Comparison of ENCODE assay signal across 19 cellular contexts in the genomic region with DNA sequence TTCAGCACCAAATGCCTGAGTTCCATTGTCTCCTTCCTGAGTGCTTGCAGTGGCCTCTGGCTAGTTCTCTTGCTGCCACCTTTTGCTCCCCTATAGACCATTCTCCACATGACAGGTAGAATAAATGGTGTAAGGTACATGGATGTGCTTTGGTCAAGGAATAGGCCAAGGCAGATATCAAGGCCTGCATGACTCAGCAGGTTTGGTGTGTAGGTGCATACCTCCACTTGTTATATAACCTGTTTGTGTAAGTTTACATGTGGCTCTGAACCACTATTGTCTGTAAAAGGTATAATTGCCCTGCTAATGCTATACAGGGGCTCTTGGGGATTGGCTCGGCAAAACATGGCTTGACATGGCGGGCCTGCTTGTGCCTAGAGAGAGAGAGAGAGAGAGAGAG.
A peak's percentile ranks its signal among the peaks of the same experiment; 100 is the strongest.
DNase-seq lines count a peak whose midpoint lies in the region; ATAC-seq, FAIRE-seq and TF ChIP-seq lines count a peak whose summit lies in the region.
"Had no signal": no experiment of that assay in that cellular context is flagged by ENCODE, and none has a peak within 500 bp of the region (broad histone marks: within the 10 kb centered on the region; RNA-seq: fewer than 3 reads in every experiment).

No MANE protein-coding gene starts in this region.

- POLR2A ChIA-PET in K562 (lab: Yijun Ruan, JAX), result no interaction called here

- TF ChIP-seq EP300 in K562 (IDR thresholded peaks at IDR 0.05; ENCODE audit: low read length), result no peak

- no peak overlapping the region for H2BK20ac ChIP-seq in H9 (ENCODE audit: low read depth, low read length, poor library complexity, severe bottlenecking)

- no peaks in the 10 kb centered on the region for H3K27me3 Mint-ChIP-seq in H9 (ENCODE audit: low read depth)

- H3K9me3 ChIP-seq in H9 (ENCODE audit: control insufficient read depth, low read depth, low read length), result no peaks in the 10 kb centered on the region
- no peaks in the 10 kb centered on the region for H3K9me3 ChIP-seq in K562 (replicated peaks; ENCODE audit: control insufficient read depth, insufficient read depth, low read depth, low read length)
- H3K9me3 ChIP-seq in spleen, result no peaks in the 10 kb centered on the region
- H3K9me3 ChIP-seq: Caco-2 had no signal

- H3K79me1 ChIP-seq in H9 (ENCODE audit: insufficient read depth, low read depth, low read length, poor library complexity, severe bottlenecking) (no peaks in the 10 kb centered on the region), mesendoderm (ENCODE audit: low read length) (no peaks in the 10 kb centered on the region)

- TF ChIP-seq POLR2A in K562 (conservative IDR thresholded peaks at IDR 0.05) (no peak), spleen (IDR thresholded peaks at IDR 0.05) (no peak)

- H3K23ac ChIP-seq in H9 (ENCODE audit: insufficient read length, low read depth, low read length), result no peak overlapping the region
- no peak overlapping the region for H3K23ac ChIP-seq in mesendoderm (ENCODE audit: low read length)

- H3K27me3 ChIP-seq in H9 (ENCODE audit: insufficient read depth, low read length), result no peaks in the 10 kb centered on the region
- H3K27me3 ChIP-seq in K562 (ENCODE audit: control insufficient read depth in 2 of 2, insufficient read depth in 2 of 2, low read length in 2 of 2), result no peaks in the 10 kb centered on the region
- H3K27me3 ChIP-seq in mesendoderm (ENCODE audit: insufficient read depth, low read length, poor library complexity), result no peaks in the 10 kb centered on the region
- H3K27me3 ChIP-seq in spleen (replicated peaks in 1 of 7), result no peaks in the 10 kb centered on the region

- H3K4me1 ChIP-seq in H9 (ENCODE audit: insufficient read depth, low read length) (no peaks in the 10 kb centered on the region), K562 (replicated peaks in 1 of 2; ENCODE audit: control insufficient read depth in 2 of 2, insufficient read depth in 2 of 2, low read length in 2 of 2) (no peaks in the 10 kb centered on the region), mesendoderm (ENCODE audit: control insufficient read depth, low read depth, low read length) (no peaks in the 10 kb centered on the region), spleen (no peaks in the 10 kb centered on the region)
- H3K4me1 ChIP-seq: Caco-2 had no signal

- H2BK5ac ChIP-seq in H9 (ENCODE audit: insufficient read length, low read length) (no peak overlapping the region), mesendoderm (ENCODE audit: low read length) (no peak overlapping the region)

- no peak overlapping the region for H3K14ac ChIP-seq in H9 (ENCODE audit: insufficient read depth, low read length)

- H3T11ph ChIP-seq in H9 (ENCODE audit: low read length), result no peak overlapping the region

- in situ Hi-C loops in K562 (cut with MboI), result no loop called here
- in situ Hi-C loops in GM13977 (cut with MboI; ENCODE audit: low pct_unique_long_range_greater_than_20kb, low sequenced_read_pairs, unreplicated experiment), result no loop called here

- no peak for DNase-seq in H9
- no peak for DNase-seq in K562 (ENCODE audit: extremely low read depth in 1 of 4, low spot score in 3 of 4)
- DNase-seq in mesendoderm, result peak; percentile 5
- no peak for DNase-seq in spleen
- DNase-seq in activated CD4-positive, alpha-beta T cell treated with anti-CD3 and anti-CD28 coated beads for 48 hours, result no peak
- no peak for DNase-seq in GM13977 (ENCODE audit: low spot score)
- DNase-seq: AML-193; Caco-2; CD4-positive, alpha-beta T cell; DND-41; EL; HCEC 1CT; Karpas-422; KBM-7 had no signal

- no peaks in the 10 kb centered on the region for H3K36me3 ChIP-seq in K562 (ENCODE audit: control insufficient read depth, insufficient read depth, low read length)
- no peaks in the 10 kb centered on the region for H3K36me3 ChIP-seq in mesendoderm (ENCODE audit: control insufficient read depth, insufficient read depth, low read length)
- no peaks in the 10 kb centered on the region for H3K36me3 ChIP-seq in spleen

- CTCF ChIA-PET in K562 (lab: Yijun Ruan, JAX; ENCODE audit: low intra/inter-chr PET ratio), result no interaction called here

- no peak for TF ChIP-seq RAD21 in K562 (CRISPR knock-in tag; conservative IDR thresholded peaks at IDR 0.05 in 1 of 2, IDR thresholded peaks at IDR 0.05 in 1 of 2)

- FAIRE-seq in K562 (lab: Jason Lieb, UNC), result no peak
- FAIRE-seq: A204.1, D721Med, GM12878 had no signal

- no peak overlapping the region for H4K5ac ChIP-seq in H9 (ENCODE audit: insufficient read length, low read depth, low read length)
- no peak overlapping the region for H4K5ac ChIP-seq in mesendoderm (ENCODE audit: low read length)

- H3K9me1 ChIP-seq in K562 (ENCODE audit: control insufficient read depth, insufficient read depth, low read length), result no peaks in the 10 kb centered on the region

- H3K4ac ChIP-seq in H9 (ENCODE audit: low read depth, low read length), result no peak overlapping the region
- no peak overlapping the region for H3K4ac ChIP-seq in mesendoderm (ENCODE audit: low read depth, low read length)

- H3K79me2 ChIP-seq in H9 (ENCODE audit: insufficient read depth, low read length) (no peaks in the 10 kb centered on the region), K562 (ENCODE audit: control insufficient read depth, insufficient read depth, low read length) (no peaks in the 10 kb centered on the region), mesendoderm (ENCODE audit: control insufficient read depth, insufficient read depth, low read length) (no peaks in the 10 kb centered on the region)

- H3K4me3 Mint-ChIP-seq in H9, result no peak overlapping the region
- H3K4me3 Mint-ChIP-seq: CD4-positive, alpha-beta T cell had no signal

- H3K9me3 Mint-ChIP-seq in H9, result peaks cover 0 to 3% of the 10 kb centered on the region in 2 experiments; a peak in 1 of 5 replicates

- H3K36me3 Mint-ChIP-seq in H9 (ENCODE audit: insufficient read depth in 1 of 3, low read depth in 3 of 3), result no peaks in the 10 kb centered on the region

- H2BK15ac ChIP-seq in H9 (ENCODE audit: low read depth, low read length) (no peak overlapping the region), mesendoderm (replicated peaks; ENCODE audit: low read depth) (no peak overlapping the region)

- H3K23me2 ChIP-seq in H9 (ENCODE audit: insufficient read length, low read depth, low read length, poor library complexity, severe bottlenecking), result no peaks in the 10 kb centered on the region

- 0 out of 7 replicates have a peak overlapping the region, but pooled peaks of 2 of the 3 experiments have one; percentile 27 to 44 for H3K27ac Mint-ChIP-seq in H9
- H3K27ac Mint-ChIP-seq: CD4-positive, alpha-beta T cell had no signal

- H4K20me1 ChIP-seq in H9 (ENCODE audit: control insufficient read depth, insufficient read depth, insufficient read length) (no peaks in the 10 kb centered on the region), K562 (replicated peaks; ENCODE audit: control insufficient read depth, insufficient read depth, low read length) (no peaks in the 10 kb centered on the region)

- no peak overlapping the region for H3K56ac ChIP-seq in H9 (ENCODE audit: insufficient read length, low read depth, low read length)
- H3K56ac ChIP-seq in mesendoderm (ENCODE audit: low read length), result no peak overlapping the region

- intact Hi-C loops in K562 (cut with micrococcal nuclease), result no loop called here
- intact Hi-C loops in spleen (cut with DNase I; ENCODE audit: low total_unique reads), result no loop called here

- H3K27ac ChIP-seq in H9 (ENCODE audit: insufficient read length, low read depth, low read length), result no peak overlapping the region
- no peak overlapping the region for H3K27ac ChIP-seq in K562 (ENCODE audit: extremely low read depth, low read depth, low read length)
- H3K27ac ChIP-seq in mesendoderm (ENCODE audit: low read depth, low read length), result no peak overlapping the region
- peak overlapping the region in 5 of 8 donors; percentile 7 to 61 (median 46) for H3K27ac ChIP-seq in spleen
- H3K27ac ChIP-seq: C4-2B had no signal

- TF ChIP-seq CTCF in H9 (conservative IDR thresholded peaks at IDR 0.05) (no peak), K562 (IDR thresholded peaks at IDR 0.05 in 2 of 3, conservative IDR thresholded peaks at IDR 0.05 in 1 of 3; ENCODE audit: insufficient read depth in 2 of 3, low read depth in 1 of 3, low read length in 3 of 3) (no peak), spleen (IDR thresholded peaks at IDR 0.05 in 8 of 11, conservative IDR thresholded peaks at IDR 0.05 in 3 of 11) (no peak), GM13977 (IDR thresholded peaks at IDR 0.05; ENCODE audit: extremely low read depth, insufficient read depth, missing control alignments) (no peak)

- H2AFZ ChIP-seq in H9 (ENCODE audit: low read length) (no peak overlapping the region), K562 (ENCODE audit: low read depth, low read length) (no peak overlapping the region)

- H3K4me3 ChIP-seq in K562 (no peak overlapping the region), mesendoderm (ENCODE audit: low read length) (no peak overlapping the region), spleen (no peak overlapping the region)
- H3K4me3 ChIP-seq: GM12878 had no signal

- ATAC-seq in K562 (no peak), GM19467 (IDR thresholded peaks at IDR 0.05; ENCODE audit: unreplicated experiment) (no peak)
- ATAC-seq: GM12878 had no signal

- no peak overlapping the region for H4K8ac ChIP-seq in H9 (replicated peaks; ENCODE audit: insufficient read length, low read depth, low read length)
- no peak overlapping the region for H4K8ac ChIP-seq in mesendoderm (ENCODE audit: low read depth, low read length)

- H3K9ac ChIP-seq in H9 (ENCODE audit: extremely low read depth, insufficient read length, low read length) (no peak overlapping the region), K562 (ENCODE audit: insufficient read depth in 1 of 2, low read depth in 2 of 2, low read length in 2 of 2) (no peak overlapping the region), mesendoderm (ENCODE audit: low read length) (no peak overlapping the region)

- H3K4me1 Mint-ChIP-seq in H9, result peaks cover 0 to 3% of the 10 kb centered on the region in 2 experiments; a peak in 1 of 4 replicates

- H3K18ac ChIP-seq in H9 (ENCODE audit: insufficient read length, low read depth, low read length), result no peak overlapping the region
- H3K18ac ChIP-seq in mesendoderm (ENCODE audit: low read length), result no peak overlapping the region

- H2BK120ac ChIP-seq in H9 (ENCODE audit: low read depth, low read length, poor library complexity, severe bottlenecking) (no peak overlapping the region), mesendoderm (ENCODE audit: low read depth, low read length) (no peak overlapping the region)

- H2BK12ac ChIP-seq in H9 (ENCODE audit: insufficient read length, low read depth, low read length), result no peak overlapping the region

- BruUV-seq in K562 (replicated peaks; lab: Mats Ljungman, UMichigan), result no TSS peak

- H2AK5ac ChIP-seq in H9 (ENCODE audit: insufficient read length, low read length) (no peak overlapping the region), mesendoderm (ENCODE audit: low read length) (no peak overlapping the region)

- no peak overlapping the region for H3K4me2 ChIP-seq in H9 (ENCODE audit: insufficient read depth, insufficient read length, low read length)
- no peak overlapping the region for H3K4me2 ChIP-seq in K562 (ENCODE audit: insufficient read depth, low read length)
- no peak overlapping the region for H3K4me2 ChIP-seq in mesendoderm (ENCODE audit: low read length)

- no CpG with 5 or more reads among the region's 2 CpGs for WGBS in H9 (ENCODE audit: extremely low coverage, insufficient read length, low lambda C conversion rate)
- WGBS in K562 (ENCODE audit: insufficient coverage, low coverage, missing lambda C conversion rate), result 0% methylated on average over 2 of the region's 2 CpGs
- no CpG with 5 or more reads among the region's 2 CpGs for WGBS in mesendoderm (ENCODE audit: extremely low coverage, insufficient coverage, low lambda C conversion rate)
- WGBS in spleen, 5 donors, result 91 to 97% (median 95%) methylated on average over 2 of the region's 2 CpGs

- H4K91ac ChIP-seq in H9 (ENCODE audit: insufficient read length, low read depth, low read length), result no peak overlapping the region

Comparison
In these comparisons a context has a peak if more than half of its experiments do, and no peak if none do; other contexts are left out.
1. H3K27ac ChIP-seq: peak in spleen (5 of 8); none in H9 (single experiment), K562 (single experiment) and mesendoderm (single experiment).